Comparison of ENCODE assay signal across 1 cellular context in genomic region chr19:2627855-2628254, GRCh38.
TF ChIP-seq lines count a peak whose summit lies in the region.

No MANE protein-coding gene starts in this region.

TF ChIP-seq in HepG2, 621 proteins besides CTCF, POLR2A, EP300 and RAD21 (continued from another document):
- TF ChIP-seq ZBTB10 (CRISPR knock-in tag; IDR thresholded peaks at IDR 0.05; ENCODE audit: borderline replicate concordance) (no peak), SP1 (IDR thresholded peaks at IDR 0.05) (no peak), SP1 (CRISPR knock-in tag; IDR thresholded peaks at IDR 0.05) (0 out of 2 replicates have a peak, but pooled peaks have one; percentile 11), ZNF563 (CRISPR knock-in tag; IDR thresholded peaks at IDR 0.05) (0 out of 2 replicates have a peak, but pooled peaks have one; percentile 48), ZNF761 (CRISPR knock-in tag; conservative IDR thresholded peaks at IDR 0.05) (no peak), REL (CRISPR knock-in tag; conservative IDR thresholded peaks at IDR 0.05) (no peak), ZNF512B (CRISPR knock-in tag; IDR thresholded peaks at IDR 0.05; ENCODE audit: borderline replicate concordance) (no peak), MTERF4 (CRISPR knock-in tag; IDR thresholded peaks at IDR 0.05) (0 out of 2 replicates have a peak, but pooled peaks have one; percentile 32), ZHX2 (IDR thresholded peaks at IDR 0.05; ENCODE audit: low read depth) (no peak), ZHX2 (CRISPR knock-in tag; IDR thresholded peaks at IDR 0.05; ENCODE audit: borderline replicate concordance) (no peak), SOX13 (IDR thresholded peaks at IDR 0.05) (no peak), SOX13 (CRISPR knock-in tag; conservative IDR thresholded peaks at IDR 0.05 in 1 of 2, IDR thresholded peaks at IDR 0.05 in 1 of 2) (no peak), ZNF280D (CRISPR knock-in tag; IDR thresholded peaks at IDR 0.05) (peak; percentile 74; the same call in 1 of the 2 replicates), ETV5 (CRISPR knock-in tag; IDR thresholded peaks at IDR 0.05; ENCODE audit: borderline replicate concordance) (no peak), FOXO1 (CRISPR knock-in tag; IDR thresholded peaks at IDR 0.05) (no peak), ZNF12 (CRISPR knock-in tag; IDR thresholded peaks at IDR 0.05) (peak; percentile 81), ZNF713 (CRISPR knock-in tag; IDR thresholded peaks at IDR 0.05) (no peak), DR1 (CRISPR knock-in tag; IDR thresholded peaks at IDR 0.05) (no peak), ZBTB33 (CRISPR knock-in tag; IDR thresholded peaks at IDR 0.05) (0 out of 2 replicates have a peak, but pooled peaks have one; percentile 40), RBAK (CRISPR knock-in tag; IDR thresholded peaks at IDR 0.05) (peak; percentile 100), ZNF576 (CRISPR knock-in tag; IDR thresholded peaks at IDR 0.05) (no peak), ZNF549 (CRISPR knock-in tag; IDR thresholded peaks at IDR 0.05) (no peak)
